ENCODE assay signal across 34 cellular contexts in the genomic region with DNA sequence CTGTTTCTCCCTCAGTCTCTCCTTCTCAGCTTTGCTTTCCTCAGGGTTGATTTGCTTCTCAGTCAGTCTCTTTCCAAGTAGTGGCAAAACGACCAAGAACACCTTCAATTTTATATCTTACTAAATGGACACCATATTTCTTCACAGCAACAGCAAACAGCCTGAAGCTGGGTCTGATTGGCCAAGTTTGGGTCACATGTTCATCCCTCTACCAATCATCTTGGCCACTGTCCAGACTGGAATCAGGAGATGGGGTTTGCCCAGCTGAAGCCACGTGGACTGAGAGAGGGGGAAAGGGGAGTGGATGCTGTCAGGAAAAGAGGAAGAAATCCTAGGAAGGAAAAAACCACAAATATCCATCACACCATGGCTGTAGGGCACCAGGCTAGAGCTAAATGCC. TPM values are rescaled to one million over a fixed set of nuclear protein-coding genes. Genes with fewer than 3 reads are reported as not detected.
"Had no signal": no experiment of that assay in that cellular context is flagged by ENCODE, and none has a peak within 500 bp of the region (broad histone marks: within the 10 kb centered on the region; RNA-seq: fewer than 3 reads in every experiment).

No MANE protein-coding gene starts in this region.

- H3K36me3 Mint-ChIP-seq: activated naive CD8-positive, alpha-beta T cell treated with anti-CD3 and anti-CD28 coated beads for 36 hours had no signal

- H3K27ac ChIP-seq: brain microvascular endothelial cell, PC-9, SK-N-MC, WERI-Rb-1 had no signal

- H2AFZ ChIP-seq: PC-9 had no signal

- H3K27me3 ChIP-seq: brain microvascular endothelial cell had no signal

- ATAC-seq: activated CD8-positive, alpha-beta T cell treated with anti-CD3 and anti-CD28 coated beads for 36 hours; activated T-cell treated with anti-CD3 and anti-CD28 coated beads, Interleukin-2, amount 50 U/mL, for 72 hours; activated T-helper 17 cell treated with anti-CD3 and anti-CD28 coated beads, Interleukin-2, amount 50 U/mL, for 72 hours had no signal

- H3K4me1 Mint-ChIP-seq: activated CD4-positive, alpha-beta T cell treated with anti-CD3 and anti-CD28 coated beads, Interleukin-2, amount 10 ng/mL, durations not matched to agents 24 days and 14 days; activated naive CD8-positive, alpha-beta T cell treated with anti-CD3 and anti-CD28 coated beads for 36 hours; activated T-helper 17 cell treated with anti-CD3 and anti-CD28 coated beads, Interleukin-2, amount 50 U/mL, for 72 hours had no signal

- DNase-seq: activated CD4-positive, alpha-beta T cell treated with anti-CD3 and anti-CD28 coated beads, Interleukin-2, amount 10 ng/mL, durations not matched to agents 24 days and 14 days; activated CD4-positive, alpha-beta T cell treated with anti-CD3 and anti-CD28 coated beads, Interleukin-2, amount 50 U/mL, for 4 hours; activated CD8-positive, alpha-beta T cell treated with anti-CD3 and anti-CD28 coated beads for 36 hours; activated effector memory CD4-positive, alpha-beta T cell treated with anti-CD3 and anti-CD28 coated beads, Interleukin-2, amount 50 U/mL, for 16 hours; activated naive CD4-positive, alpha-beta T cell; activated naive CD4-positive, alpha-beta T cell treated with anti-CD3 and anti-CD28 coated beads, Interleukin-2, amount 50 U/mL, for 16 hours; activated naive CD8-positive, alpha-beta T cell treated with anti-CD3 and anti-CD28 coated beads for 36 hours; activated T-cell treated with anti-CD3 and anti-CD28 coated beads, Interleukin-2, amount 50 U/mL, for 1 hour; activated T-cell treated with anti-CD3 and anti-CD28 coated beads, Interleukin-2, amount 50 U/mL, for 72 hours; amniotic stem cell; aorta; brain microvascular endothelial cell; central memory CD4-positive, alpha-beta T cell; KG1; NCI-H1105 treated with DMSO at 0.1 percent for 48 hours; NCI-H1436; NCI-H1694 treated with DMSO at 0.1 percent for 48 hours; NCI-H2029; NCI-H345; NCI-H524 treated with DMSO at 0.1 percent for 48 hours; NK-92 treated with Interleukin-12 subunit alpha and Interleukin-12 subunit beta, amount 100 ng/mL, for 24 hours; PC-9; Right ventricle myocardium superior; T1000; WERI-Rb-1 had no signal

- H3K27ac Mint-ChIP-seq: activated CD4-positive, alpha-beta T cell treated with anti-CD3 and anti-CD28 coated beads, Interleukin-2, amount 10 ng/mL, durations not matched to agents 24 days and 14 days; activated CD8-positive, alpha-beta T cell treated with anti-CD3 and anti-CD28 coated beads for 36 hours; activated naive CD8-positive, alpha-beta T cell treated with anti-CD3 and anti-CD28 coated beads for 36 hours; activated T-cell treated with anti-CD3 and anti-CD28 coated beads, Interleukin-2, amount 50 U/mL, for 72 hours; activated T-helper 17 cell treated with anti-CD3 and anti-CD28 coated beads, Interleukin-2, amount 50 U/mL, for 72 hours had no signal

- H3K4me3 Mint-ChIP-seq: activated CD4-positive, alpha-beta T cell treated with anti-CD3 and anti-CD28 coated beads, Interleukin-2, amount 10 ng/mL, durations not matched to agents 24 days and 14 days; activated CD8-positive, alpha-beta T cell treated with anti-CD3 and anti-CD28 coated beads for 36 hours; activated naive CD8-positive, alpha-beta T cell treated with anti-CD3 and anti-CD28 coated beads for 36 hours; activated T-cell treated with anti-CD3 and anti-CD28 coated beads, Interleukin-2, amount 50 U/mL, for 72 hours; activated T-helper 17 cell treated with anti-CD3 and anti-CD28 coated beads, Interleukin-2, amount 50 U/mL, for 72 hours had no signal

- H3K9me3 Mint-ChIP-seq: activated CD8-positive, alpha-beta T cell treated with anti-CD3 and anti-CD28 coated beads for 36 hours; activated naive CD8-positive, alpha-beta T cell treated with anti-CD3 and anti-CD28 coated beads for 36 hours; activated T-cell treated with anti-CD3 and anti-CD28 coated beads, Interleukin-2, amount 50 U/mL, for 72 hours; activated T-helper 17 cell treated with anti-CD3 and anti-CD28 coated beads, Interleukin-2, amount 50 U/mL, for 72 hours had no signal

- H3K36me3 ChIP-seq: brain microvascular endothelial cell, WERI-Rb-1 had no signal

- H3K27me3 Mint-ChIP-seq: activated T-helper 17 cell treated with anti-CD3 and anti-CD28 coated beads, Interleukin-2, amount 50 U/mL, for 72 hours had no signal

- H3K4me2 ChIP-seq: PC-9 had no signal

- H3K4me3 ChIP-seq: PC-9, SK-N-MC had no signal

RNA-seq across cellular contexts. Expression of a gene that starts 42.0 kb away (rescaled TPM):
- total RNA-seq: activated CD4-positive, alpha-beta T cell treated with anti-CD3 and anti-CD28 coated beads, Interleukin-2, amount 10 ng/mL, durations not matched to agents 24 days and 14 days; activated CD8-positive, alpha-beta memory T cell treated with anti-CD3 and anti-CD28 coated beads for 36 hours; activated CD8-positive, alpha-beta T cell treated with anti-CD3 and anti-CD28 coated beads for 36 hours; activated naive CD8-positive, alpha-beta T cell treated with anti-CD3 and anti-CD28 coated beads for 36 hours; activated T-cell treated with anti-CD3 and anti-CD28 coated beads, Interleukin-2, amount 50 U/mL, for 72 hours; activated T-helper 17 cell treated with anti-CD3 and anti-CD28 coated beads, Interleukin-2, amount 50 U/mL, for 72 hours; aorta; cerebellum; LHCN-M2; NCI-H460; OCI-LY7; PC-9; Right ventricle myocardium superior; T-helper 1 cell treated with Interleukin-12 subunit alpha and Interleukin-12 subunit beta and Interleukin-4 antibody, amounts not matched to agents 30 ng/mL and 1 ng/mL, for 36 hours; T-helper 2 cell treated with Interferon-gamma antibody and Interleukin-4, amounts not matched to agents 100 ng/mL and 5 ng/mL, for 36 hours had no signal
- polyA plus RNA-seq: aorta had no signal
